1 cellular context compared by ENCODE assay signal in the genomic region with DNA sequence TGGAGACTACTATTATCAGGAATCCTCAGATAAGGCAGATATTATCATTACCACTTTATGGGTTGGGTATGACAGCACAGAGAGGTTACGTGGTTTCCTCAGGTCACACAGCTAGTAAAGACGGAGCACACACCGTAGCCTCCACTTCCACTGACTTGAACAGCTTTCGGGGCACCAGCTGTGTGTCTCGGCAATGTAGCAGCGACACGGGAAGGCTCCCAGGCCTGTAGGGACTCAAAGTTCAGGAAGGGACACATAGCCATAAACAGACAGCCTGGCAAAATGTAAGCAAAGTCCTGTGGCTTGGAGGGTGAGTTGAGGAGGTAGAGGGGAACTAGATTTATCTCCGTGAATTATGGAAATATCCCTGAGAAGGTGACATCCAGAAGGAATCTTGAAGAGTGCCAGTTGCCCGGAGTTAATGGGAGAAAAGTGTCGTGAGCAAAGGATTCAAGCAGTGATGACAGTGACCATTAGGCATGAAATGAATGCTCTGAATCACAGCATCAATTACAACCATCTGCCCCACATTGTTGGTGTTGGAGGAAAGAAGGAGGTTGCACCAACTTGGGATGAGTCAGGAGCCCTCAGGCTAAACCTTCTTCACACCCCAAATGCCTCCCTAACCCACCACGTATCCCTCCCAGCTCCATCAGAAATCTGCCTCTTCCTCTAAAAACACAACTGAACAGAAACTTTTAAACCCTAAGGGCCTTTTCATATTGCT.
TF ChIP-seq lines count a peak whose summit lies in the region.

No MANE protein-coding gene starts in this region.

TF ChIP-seq in IMR-90, 13 proteins besides CTCF, POLR2A, EP300 and RAD21 (continued from another document):
- TF ChIP-seq, protein P1, sequence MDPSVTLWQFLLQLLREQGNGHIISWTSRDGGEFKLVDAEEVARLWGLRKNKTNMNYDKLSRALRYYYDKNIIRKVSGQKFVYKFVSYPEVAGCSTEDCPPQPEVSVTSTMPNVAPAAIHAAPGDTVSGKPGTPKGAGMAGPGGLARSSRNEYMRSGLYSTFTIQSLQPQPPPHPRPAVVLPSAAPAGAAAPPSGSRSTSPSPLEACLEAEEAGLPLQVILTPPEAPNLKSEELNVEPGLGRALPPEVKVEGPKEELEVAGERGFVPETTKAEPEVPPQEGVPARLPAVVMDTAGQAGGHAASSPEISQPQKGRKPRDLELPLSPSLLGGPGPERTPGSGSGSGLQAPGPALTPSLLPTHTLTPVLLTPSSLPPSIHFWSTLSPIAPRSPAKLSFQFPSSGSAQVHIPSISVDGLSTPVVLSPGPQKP (IDR thresholded peaks at IDR 0.05; ENCODE audit: borderline replicate concordance, low read depth, low read length) = no peak
